ENCODE assay signal across 1 cellular context in the genomic region with DNA sequence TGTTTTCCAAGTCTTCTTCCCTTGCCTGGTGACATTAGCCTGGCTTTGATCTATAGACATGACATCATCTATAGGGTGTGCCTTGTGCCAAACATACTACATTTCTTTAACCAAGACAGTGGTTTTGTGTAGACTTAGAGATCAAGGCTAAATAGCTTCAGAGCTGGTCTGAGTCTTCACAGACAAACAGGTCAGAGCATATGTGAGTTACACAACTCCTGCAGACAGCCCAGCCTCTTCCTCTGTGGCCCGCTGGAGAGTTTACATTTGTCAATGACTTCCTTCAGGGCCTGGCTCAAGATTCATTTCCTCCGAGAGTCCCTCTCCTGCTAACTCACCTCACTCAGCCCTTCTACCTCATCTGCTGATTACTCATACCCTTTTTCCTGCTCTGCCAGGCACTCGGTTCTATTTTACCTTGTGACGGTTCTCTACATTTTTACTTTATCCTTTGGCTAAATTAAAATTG.
TF ChIP-seq lines count a peak whose summit lies in the region.

No MANE protein-coding gene starts in this region.

TF ChIP-seq in A549, 52 proteins besides CTCF, POLR2A, EP300 and RAD21 (continued from another document):
- TF ChIP-seq, protein P1, sequence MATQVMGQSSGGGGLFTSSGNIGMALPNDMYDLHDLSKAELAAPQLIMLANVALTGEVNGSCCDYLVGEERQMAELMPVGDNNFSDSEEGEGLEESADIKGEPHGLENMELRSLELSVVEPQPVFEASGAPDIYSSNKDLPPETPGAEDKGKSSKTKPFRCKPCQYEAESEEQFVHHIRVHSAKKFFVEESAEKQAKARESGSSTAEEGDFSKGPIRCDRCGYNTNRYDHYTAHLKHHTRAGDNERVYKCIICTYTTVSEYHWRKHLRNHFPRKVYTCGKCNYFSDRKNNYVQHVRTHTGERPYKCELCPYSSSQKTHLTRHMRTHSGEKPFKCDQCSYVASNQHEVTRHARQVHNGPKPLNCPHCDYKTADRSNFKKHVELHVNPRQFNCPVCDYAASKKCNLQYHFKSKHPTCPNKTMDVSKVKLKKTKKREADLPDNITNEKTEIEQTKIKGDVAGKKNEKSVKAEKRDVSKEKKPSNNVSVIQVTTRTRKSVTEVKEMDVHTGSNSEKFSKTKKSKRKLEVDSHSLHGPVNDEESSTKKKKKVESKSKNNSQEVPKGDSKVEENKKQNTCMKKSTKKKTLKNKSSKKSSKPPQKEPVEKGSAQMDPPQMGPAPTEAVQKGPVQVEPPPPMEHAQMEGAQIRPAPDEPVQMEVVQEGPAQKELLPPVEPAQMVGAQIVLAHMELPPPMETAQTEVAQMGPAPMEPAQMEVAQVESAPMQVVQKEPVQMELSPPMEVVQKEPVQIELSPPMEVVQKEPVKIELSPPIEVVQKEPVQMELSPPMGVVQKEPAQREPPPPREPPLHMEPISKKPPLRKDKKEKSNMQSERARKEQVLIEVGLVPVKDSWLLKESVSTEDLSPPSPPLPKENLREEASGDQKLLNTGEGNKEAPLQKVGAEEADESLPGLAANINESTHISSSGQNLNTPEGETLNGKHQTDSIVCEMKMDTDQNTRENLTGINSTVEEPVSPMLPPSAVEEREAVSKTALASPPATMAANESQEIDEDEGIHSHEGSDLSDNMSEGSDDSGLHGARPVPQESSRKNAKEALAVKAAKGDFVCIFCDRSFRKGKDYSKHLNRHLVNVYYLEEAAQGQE (IDR thresholded peaks at IDR 0.05), result no peak
- TF ChIP-seq JUNB (IDR thresholded peaks at IDR 0.05) (peak; percentile 79), RFX5 (IDR thresholded peaks at IDR 0.05) (no peak), ESRRA (IDR thresholded peaks at IDR 0.05; ENCODE audit: borderline replicate concordance, low read length) (no peak), HOXA7 (CRISPR knock-in tag; IDR thresholded peaks at IDR 0.05) (no peak), GATA3 (IDR thresholded peaks at IDR 0.05; ENCODE audit: borderline replicate concordance) (0 out of 2 replicates have a peak, but pooled peaks have one; percentile 19), SMC3 (IDR thresholded peaks at IDR 0.05) (peak; percentile 34; the same call in 1 of the 3 replicates), HOXB5 (CRISPR knock-in tag; IDR thresholded peaks at IDR 0.05) (no peak), CEBPB (IDR thresholded peaks at IDR 0.05) (peak; percentile 84 to 86), HEYL (CRISPR knock-in tag; IDR thresholded peaks at IDR 0.05) (no peak), JUN (IDR thresholded peaks at IDR 0.05) (peak; percentile 48 to 50; a peak in 2 of 5 replicates)
- TF ChIP-seq, protein P2, sequence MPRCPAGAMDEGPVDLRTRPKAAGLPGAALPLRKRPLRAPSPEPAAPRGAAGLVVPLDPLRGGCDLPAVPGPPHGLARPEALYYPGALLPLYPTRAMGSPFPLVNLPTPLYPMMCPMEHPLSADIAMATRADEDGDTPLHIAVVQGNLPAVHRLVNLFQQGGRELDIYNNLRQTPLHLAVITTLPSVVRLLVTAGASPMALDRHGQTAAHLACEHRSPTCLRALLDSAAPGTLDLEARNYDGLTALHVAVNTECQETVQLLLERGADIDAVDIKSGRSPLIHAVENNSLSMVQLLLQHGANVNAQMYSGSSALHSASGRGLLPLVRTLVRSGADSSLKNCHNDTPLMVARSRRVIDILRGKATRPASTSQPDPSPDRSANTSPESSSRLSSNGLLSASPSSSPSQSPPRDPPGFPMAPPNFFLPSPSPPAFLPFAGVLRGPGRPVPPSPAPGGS (IDR thresholded peaks at IDR 0.05), result 0 out of 3 replicates have a peak, but pooled peaks have one; percentile 33
- TF ChIP-seq, protein P3, sequence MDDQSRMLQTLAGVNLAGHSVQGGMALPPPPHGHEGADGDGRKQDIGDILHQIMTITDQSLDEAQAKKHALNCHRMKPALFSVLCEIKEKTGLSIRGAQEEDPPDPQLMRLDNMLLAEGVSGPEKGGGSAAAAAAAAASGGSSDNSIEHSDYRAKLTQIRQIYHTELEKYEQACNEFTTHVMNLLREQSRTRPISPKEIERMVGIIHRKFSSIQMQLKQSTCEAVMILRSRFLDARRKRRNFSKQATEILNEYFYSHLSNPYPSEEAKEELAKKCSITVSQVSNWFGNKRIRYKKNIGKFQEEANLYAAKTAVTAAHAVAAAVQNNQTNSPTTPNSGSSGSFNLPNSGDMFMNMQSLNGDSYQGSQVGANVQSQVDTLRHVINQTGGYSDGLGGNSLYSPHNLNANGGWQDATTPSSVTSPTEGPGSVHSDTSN (IDR thresholded peaks at IDR 0.05), result no peak
